In genomic region chr15:72782274-72782992, GRCh38 we compare ENCODE assay signal across 8 cellular contexts. TPM values are rescaled to one million over a fixed set of nuclear protein-coding genes. Genes with fewer than 3 reads are reported as not detected.
DNase-seq lines count a peak whose midpoint lies in the region; FAIRE-seq and TF ChIP-seq lines count a peak whose summit lies in the region.

No MANE protein-coding gene starts in this region.

- H3K9me3 ChIP-seq in AG04450 (ENCODE audit: control insufficient read depth, insufficient read depth, low read length): no peaks in the 10 kb centered on the region; the same call in 1 of the 2 replicates
- no peaks in the 10 kb centered on the region for H3K9me3 ChIP-seq in HUES6 (ENCODE audit: control insufficient read depth, insufficient read depth, low read depth, low read length)
- H3K9me3 ChIP-seq in muscle layer of duodenum (ENCODE audit: control insufficient read depth in 1 of 2, low read length in 2 of 2): no peaks in the 10 kb centered on the region

- no peak for TF ChIP-seq CTCF in AG04450 (IDR thresholded peaks at IDR 0.05; ENCODE audit: low read depth, low read length)
- no peak for TF ChIP-seq CTCF in bronchial epithelial cell (IDR thresholded peaks at IDR 0.05; ENCODE audit: insufficient read depth, low read length, severe bottlenecking)
- TF ChIP-seq CTCF in RWPE1 (conservative IDR thresholded peaks at IDR 0.05; ENCODE audit: low read depth): no peak

- H3K36me3 ChIP-seq in HUES6 (ENCODE audit: control insufficient read depth, insufficient read depth, low read length): 0 out of 2 replicates have a peak, but pooled peaks cover 8% of the 10 kb centered on the region
- H3K36me3 ChIP-seq in bronchial epithelial cell (ENCODE audit: control insufficient read depth, insufficient read depth, low read length): peaks cover 4% of the 10 kb centered on the region
- H3K36me3 ChIP-seq in muscle layer of duodenum (ENCODE audit: control insufficient read depth in 1 of 2, insufficient read depth in 2 of 2, low read length in 2 of 2): peaks cover 13 to 19% of the 10 kb centered on the region in 2 donors

- peak overlapping the region; percentile 93 for H3K9ac ChIP-seq in HUES6 (ENCODE audit: low read length)

- H3K27me3 ChIP-seq in AG04450 (ENCODE audit: control insufficient read depth, insufficient read depth, low read length): no peaks in the 10 kb centered on the region
- H3K27me3 ChIP-seq in HUES6 (ENCODE audit: control insufficient read depth, insufficient read depth, low read length): no peaks in the 10 kb centered on the region
- H3K27me3 ChIP-seq in bronchial epithelial cell (ENCODE audit: control insufficient read depth, insufficient read depth, low read length): no peaks in the 10 kb centered on the region
- no peaks in the 10 kb centered on the region for H3K27me3 ChIP-seq in muscle layer of duodenum (ENCODE audit: low read depth, low read length)

- FAIRE-seq in bronchial epithelial cell (lab: Jason Lieb, UNC): no peak

- POLR2A ChIA-PET in AG04450 (lab: Yijun Ruan, JAX) (no interaction called here), RWPE1 (lab: Yijun Ruan, JAX; ENCODE audit: low non-redundant PET) (interaction anchor here (0.6 kb wide), 3 partner anchors 68 to 1118 kb away, joined by 4 to 6 read pairs (median 4); no protein-coding TSS in a partner anchor)

- H3K4me3 ChIP-seq in AG04450 (ENCODE audit: low read depth, low read length) (peak overlapping the region; percentile 94), HUES6 (ENCODE audit: low read depth, low read length) (peak overlapping the region; percentile 83), bronchial epithelial cell (ENCODE audit: low read depth, low read length) (peak overlapping the region; percentile 91), muscle layer of duodenum (ENCODE audit: low read depth in 1 of 2, low read length in 2 of 2) (peak overlapping the region; percentile 90 to 91)

- H3K27ac ChIP-seq in AG04450 (ENCODE audit: low read depth, low read length): peak overlapping the region; percentile 61
- no peak overlapping the region for H3K27ac ChIP-seq in HUES6 (ENCODE audit: low read depth, low read length)
- H3K27ac ChIP-seq in muscle layer of duodenum (ENCODE audit: low read length): peak overlapping the region; percentile 97
- no peak overlapping the region for H3K27ac ChIP-seq in RWPE1

- CTCF ChIA-PET in AG04450 (lab: Charles Lee) (interaction anchor here (0.9 kb wide), 1 partner anchor 60 kb away, joined by 5 read pairs; no protein-coding TSS in a partner anchor), RWPE1 (lab: Yijun Ruan, JAX) (interaction anchor here (0.6 to 1.0 kb wide), 4 partner anchors 13 to 500 kb away, joined by 3 to 6 read pairs (median 4); no protein-coding TSS in a partner anchor)

- peaks cover 8% of the 10 kb centered on the region for H3K4me1 ChIP-seq in HUES6 (ENCODE audit: control insufficient read depth, insufficient read depth, low read length)
- H3K4me1 ChIP-seq in muscle layer of duodenum (ENCODE audit: control insufficient read depth in 1 of 2, insufficient read depth in 2 of 2, low read length in 2 of 2): peaks cover 12 to 22% of the 10 kb centered on the region in 2 donors

- DNase-seq in AG04450 (ENCODE audit: low read depth, low spot score): no peak
- DNase-seq in bronchial epithelial cell (ENCODE audit: low read depth): no peak
- DNase-seq in hepatic stellate cell (ENCODE audit: low spot score): no peak
- no peak for DNase-seq in RWPE1 (ENCODE audit: low spot score)
- no peak for DNase-seq in KG1 (lab: John Stamatoyannopoulos, UW)
- DNase-seq in NCI-H146 treated with DMSO at 0.1 percent for 48 hours (lab: John Stamatoyannopoulos, UW; ENCODE audit: unreplicated experiment): no peak

RNA-seq across cellular contexts. Expression of gene ADPGK, which starts 1.1 kb away (rescaled TPM):
- 61.1 and 74.3 TPM in 2 replicates for polyA plus RNA-seq in AG04450 (2011; rRNA removed)
- 53.6 and 54.2 TPM in 2 replicates for polyA minus RNA-seq in AG04450 (2011; rRNA and poly(A)+ RNA removed)
- total RNA-seq in bronchial epithelial cell: 29.7 and 40.5 TPM in 2 replicates

Comparison
In these comparisons a context has a peak if more than half of its experiments do, and no peak if none do; other contexts are left out.
1. H3K27ac ChIP-seq: peak in AG04450 (single experiment) and muscle layer of duodenum (single experiment); none in HUES6 (single experiment) and RWPE1 (single experiment).
2. Peak in every context shown above with its lines, with median percentiles within 50 percentile points of each other: H3K4me3 ChIP-seq.